In genomic region chr13:49977992-49978391, GRCh38 we compare ENCODE assay signal across 17 cellular contexts. TPM values are rescaled to one million over a fixed set of nuclear protein-coding genes. Genes with fewer than 3 reads are reported as not detected.
DNase-seq lines count a peak whose midpoint lies in the region; ATAC-seq, FAIRE-seq and TF ChIP-seq lines count a peak whose summit lies in the region.
"Had no signal": no experiment of that assay in that cellular context is flagged by ENCODE, and none has a peak within 500 bp of the region (broad histone marks: within the 10 kb centered on the region; RNA-seq: fewer than 3 reads in every experiment).

No MANE protein-coding gene starts in this region.

- H3K4me3 Mint-ChIP-seq in endodermal cell, result no peak overlapping the region
- H3K4me3 Mint-ChIP-seq in activated CD8-positive, alpha-beta memory T cell treated with anti-CD3 and anti-CD28 coated beads, Interleukin-2, amount 10 ng/mL, durations not matched to agents 7 days and 5 days, result no peak overlapping the region

- intact Hi-C loops in K562 (cut with micrococcal nuclease), result loop anchor here (5.0 to 10.0 kb wide), 3 partner anchors 547 to 934 kb away; no protein-coding TSS in a partner anchor

- TF ChIP-seq RAD21 in K562 (CRISPR knock-in tag; conservative IDR thresholded peaks at IDR 0.05 in 1 of 2, IDR thresholded peaks at IDR 0.05 in 1 of 2), result no peak

- POLR2A ChIA-PET in K562 (lab: Yijun Ruan, JAX), result no interaction called here

- no peaks in the 10 kb centered on the region for H3K9me3 Mint-ChIP-seq in endodermal cell
- no peaks in the 10 kb centered on the region for H3K9me3 Mint-ChIP-seq in activated CD8-positive, alpha-beta memory T cell treated with anti-CD3 and anti-CD28 coated beads, Interleukin-2, amount 10 ng/mL, durations not matched to agents 7 days and 5 days (ENCODE audit: low read depth)

- H3K4me1 ChIP-seq in OCI-LY1 (ENCODE audit: insufficient read depth, low read length, severe bottlenecking) (peaks cover 4% of the 10 kb centered on the region), K562 (replicated peaks in 1 of 2; ENCODE audit: control insufficient read depth in 2 of 2, insufficient read depth in 2 of 2, low read length in 2 of 2) (no peaks in the 10 kb centered on the region; a peak in 3 of 5 replicates), endodermal cell (ENCODE audit: control insufficient read depth, insufficient read depth, low read length) (no peaks in the 10 kb centered on the region)

- H2AFZ ChIP-seq in OCI-LY1 (ENCODE audit: low read length) (no peak overlapping the region), K562 (ENCODE audit: low read depth, low read length) (peak overlapping the region; percentile 67)

- H3K9ac ChIP-seq in OCI-LY1 (ENCODE audit: low read length), result no peak overlapping the region
- peak overlapping the region in 1 of 2 experiments; percentile 58; a peak in 1 of 4 replicates for H3K9ac ChIP-seq in K562 (ENCODE audit: insufficient read depth in 1 of 2, low read depth in 2 of 2, low read length in 2 of 2)
- no peak overlapping the region for H3K9ac ChIP-seq in endodermal cell (ENCODE audit: extremely low read depth, low read length, poor library complexity, severe bottlenecking)

- H4K20me1 ChIP-seq in OCI-LY1 (ENCODE audit: insufficient read depth, low read length) (no peaks in the 10 kb centered on the region), K562 (replicated peaks; ENCODE audit: control insufficient read depth, insufficient read depth, low read length) (no peaks in the 10 kb centered on the region)

- H3K4me2 ChIP-seq in OCI-LY1 (ENCODE audit: low read length), result no peak overlapping the region
- no peak overlapping the region for H3K4me2 ChIP-seq in K562 (ENCODE audit: insufficient read depth, low read length)

- H3K9me3 ChIP-seq in OCI-LY1 (ENCODE audit: low read length) (no peaks in the 10 kb centered on the region), K562 (replicated peaks; ENCODE audit: control insufficient read depth, insufficient read depth, low read depth, low read length) (no peaks in the 10 kb centered on the region), endodermal cell (ENCODE audit: control insufficient read depth, low read length) (no peaks in the 10 kb centered on the region)
- H3K9me3 ChIP-seq: HAP-1, SJSA1 had no signal

- H3K4me1 Mint-ChIP-seq in endodermal cell, result no peaks in the 10 kb centered on the region
- peaks cover 2% of the 10 kb centered on the region for H3K4me1 Mint-ChIP-seq in activated CD8-positive, alpha-beta memory T cell treated with anti-CD3 and anti-CD28 coated beads, Interleukin-2, amount 10 ng/mL, durations not matched to agents 7 days and 5 days

- no peaks in the 10 kb centered on the region for H3K79me2 ChIP-seq in OCI-LY1 (ENCODE audit: insufficient read depth, low read length)
- H3K79me2 ChIP-seq in K562 (ENCODE audit: control insufficient read depth, insufficient read depth, low read length), result no peaks in the 10 kb centered on the region

- no peaks in the 10 kb centered on the region for H3K36me3 Mint-ChIP-seq in endodermal cell (ENCODE audit: low read depth)
- peaks cover 8% of the 10 kb centered on the region for H3K36me3 Mint-ChIP-seq in activated CD8-positive, alpha-beta memory T cell treated with anti-CD3 and anti-CD28 coated beads, Interleukin-2, amount 10 ng/mL, durations not matched to agents 7 days and 5 days

- TF ChIP-seq CTCF in OCI-LY1 (IDR thresholded peaks at IDR 0.05; ENCODE audit: low read length), result no peak
- TF ChIP-seq CTCF in K562 (IDR thresholded peaks at IDR 0.05 in 2 of 3, conservative IDR thresholded peaks at IDR 0.05 in 1 of 3; ENCODE audit: insufficient read depth in 2 of 3, low read depth in 1 of 3, low read length in 3 of 3), result no peak
- TF ChIP-seq CTCF in endodermal cell (conservative IDR thresholded peaks at IDR 0.05), result no peak

- TF ChIP-seq EP300 in K562 (IDR thresholded peaks at IDR 0.05; ENCODE audit: low read length), result no peak

- in situ Hi-C loops in K562 (cut with MboI), result loop anchor here (10.0 to 25.0 kb wide), 3 partner anchors 434 to 1087 kb away; no protein-coding TSS in a partner anchor

- H3K27ac Mint-ChIP-seq in endodermal cell, result no peak overlapping the region
- no peak overlapping the region for H3K27ac Mint-ChIP-seq in activated CD8-positive, alpha-beta memory T cell treated with anti-CD3 and anti-CD28 coated beads, Interleukin-2, amount 10 ng/mL, durations not matched to agents 7 days and 5 days

- H3F3A ChIP-seq in OCI-LY1 (ENCODE audit: insufficient read depth, low read length), result no peaks in the 10 kb centered on the region

- H3K27me3 Mint-ChIP-seq in endodermal cell (ENCODE audit: insufficient read depth), result no peaks in the 10 kb centered on the region
- no peaks in the 10 kb centered on the region for H3K27me3 Mint-ChIP-seq in activated CD8-positive, alpha-beta memory T cell treated with anti-CD3 and anti-CD28 coated beads, Interleukin-2, amount 10 ng/mL, durations not matched to agents 7 days and 5 days

- H3K27me3 ChIP-seq in OCI-LY1 (ENCODE audit: insufficient read depth, low read length) (no peaks in the 10 kb centered on the region), K562 (ENCODE audit: control insufficient read depth in 2 of 2, insufficient read depth in 2 of 2, low read length in 2 of 2) (no peaks in the 10 kb centered on the region), endodermal cell (ENCODE audit: control insufficient read depth, insufficient read depth, low read length, poor library complexity, severe bottlenecking) (no peaks in the 10 kb centered on the region)
- H3K27me3 ChIP-seq: SJSA1 had no signal

- H3K27ac ChIP-seq in OCI-LY1 (ENCODE audit: low read depth, low read length, poor library complexity, severe bottlenecking) (peak overlapping the region; percentile 34), K562 (ENCODE audit: extremely low read depth, low read depth, low read length) (no peak overlapping the region), endodermal cell (ENCODE audit: low read depth, low read length) (no peak overlapping the region)
- H3K27ac ChIP-seq: C4-2B, SJSA1 had no signal

- no TSS peak for BruUV-seq in K562 (replicated peaks; lab: Mats Ljungman, UMichigan)

- no peak for TF ChIP-seq POLR2A in K562 (conservative IDR thresholded peaks at IDR 0.05)

- WGBS in K562 (ENCODE audit: insufficient coverage, low coverage, missing lambda C conversion rate), result 58% methylated on average over 2 of the region's 3 CpGs
- 87% methylated on average over 3 of the region's 3 CpGs; no CpG with 5 or more reads in 1 of the 2 experiments for WGBS in endodermal cell (ENCODE audit: insufficient coverage in 1 of 2, insufficient read length in 1 of 2), 2 experiments

- FAIRE-seq in K562 (lab: Jason Lieb, UNC), result no peak
- FAIRE-seq: GM18507 had no signal

- no peaks in the 10 kb centered on the region for H3K9me1 ChIP-seq in K562 (ENCODE audit: control insufficient read depth, insufficient read depth, low read length)

- CTCF ChIA-PET in K562 (lab: Yijun Ruan, JAX; ENCODE audit: low intra/inter-chr PET ratio), result no interaction called here
- CTCF ChIA-PET in activated CD8-positive, alpha-beta memory T cell treated with anti-CD3 and anti-CD28 coated beads, Interleukin-2, amount 10 ng/mL, durations not matched to agents 7 days and 5 days (lab: Charles Lee), result interaction anchor here (0.6 to 3.3 kb wide), 5 partner anchors 21 to 1164 kb away, joined by 3 to 22 read pairs (median 3); no protein-coding TSS in a partner anchor

- H3K4me3 ChIP-seq in OCI-LY1 (ENCODE audit: low read depth, low read length, poor library complexity, severe bottlenecking) (no peak overlapping the region), K562 (no peak overlapping the region), endodermal cell (ENCODE audit: low read length) (no peak overlapping the region)
- H3K4me3 ChIP-seq: HAP-1, SJSA1 had no signal

- DNase-seq in SIG-M5 treated with dmso at 0.1 percent for 504 hours (lab: John Stamatoyannopoulos, UW; ENCODE audit: unreplicated experiment) (peak; percentile 31), SIG-M5 (lab: John Stamatoyannopoulos, UW) (no peak), K562 (ENCODE audit: extremely low read depth in 1 of 4, low spot score in 3 of 4) (peak in 1 of 4 experiments; percentile 11), endodermal cell (no peak)
- DNase-seq in activated CD4-positive, alpha-beta T cell treated with anti-CD3 and anti-CD28 coated beads for 1 hour, result no peak
- DNase-seq in activated CD8-positive, alpha-beta memory T cell treated with anti-CD3 and anti-CD28 coated beads, Interleukin-2, amount 10 ng/mL, durations not matched to agents 7 days and 5 days, result no peak
- DNase-seq: COR-L47, NCI-H1417 treated with DMSO at 0.1 percent for 48 hours, NCI-H2029 treated with DMSO at 0.1 percent for 48 hours, NCI-H510A treated with DMSO at 0.1 percent for 48 hours, RPMI8226 had no signal

- no peaks in the 10 kb centered on the region for H3K36me3 ChIP-seq in OCI-LY1 (ENCODE audit: insufficient read depth, low read length)
- H3K36me3 ChIP-seq in K562 (ENCODE audit: control insufficient read depth, insufficient read depth, low read length), result no peaks in the 10 kb centered on the region
- no peaks in the 10 kb centered on the region for H3K36me3 ChIP-seq in endodermal cell (ENCODE audit: control insufficient read depth, insufficient read depth, low read length)
- H3K36me3 ChIP-seq: HAP-1, SJSA1 had no signal

- ATAC-seq in K562 (no peak; the same call in none of the 3 replicates), esophagus mucosa (no peak)
- ATAC-seq in activated CD8-positive, alpha-beta memory T cell treated with anti-CD3 and anti-CD28 coated beads, Interleukin-2, amount 10 ng/mL, durations not matched to agents 7 days and 5 days, result no peak

- no peaks in the 10 kb centered on the region for H3K9me2 ChIP-seq in OCI-LY1 (ENCODE audit: low read depth, low read length)

RNA-seq across cellular contexts. Expression of gene TRIM13, which starts 18.9 kb away (rescaled TPM):
- 20.6 and 28.9 TPM in 2 replicates for total RNA-seq in K562 (2011; cell fraction: chromatin; rRNA removed; ENCODE audit: low replicate concordance)
- 13.7 and 14.3 TPM in 2 replicates for total RNA-seq in K562 (2011; cell fraction: nucleolus; rRNA removed)
- 17.2 and 18.9 TPM in 2 replicates for total RNA-seq in K562 (2011; cell fraction: nucleoplasm; rRNA removed)
- total RNA-seq in K562 (2014; rRNA removed), result 12.0 and 12.1 TPM in 2 replicates
- total RNA-seq in K562 (2014; rRNA removed; fragmentation: Illumina TruSeq; extraction: Trizol), result 17.5 and 27.1 TPM in 2 replicates
- 16.3 and 16.7 TPM in 2 replicates for total RNA-seq in K562 (2015; rRNA removed; fragmentation: Illumina TruSeq; extraction: Trizol)
- 15.6 and 17.0 TPM in 2 replicates for total RNA-seq in K562 (2021)
- polyA plus RNA-seq in K562 (2011; rRNA removed), result 26.5 and 30.6 TPM in 2 replicates
- polyA plus RNA-seq in K562 (2011; cell fraction: cytosol; rRNA removed), result 5.9 and 12.8 TPM in 2 replicates
- polyA plus RNA-seq in K562 (2011; cell fraction: nucleus; rRNA removed), result 14.2 and 18.3 TPM in 2 replicates
- polyA plus RNA-seq in K562 (2012), result 11.4 and 14.9 TPM in 2 replicates
- 18.3 and 19.3 TPM in 2 replicates for polyA plus RNA-seq in K562 (2014; fragmentation: Illumina TruSeq; extraction: Trizol)
- polyA plus RNA-seq in K562 (2014; fragmentation: Nextera tagmentation; extraction: Ambion mirVana), result 10 to 100 TPM; 19.9 to 24.8 TPM
- polyA plus RNA-seq in K562 (2014; rRNA removed), result 15.8 and 17.8 TPM in 2 replicates
- polyA minus RNA-seq in K562 (2011; rRNA and poly(A)+ RNA removed), result 22.3 and 24.0 TPM in 2 replicates
- polyA minus RNA-seq in K562 (2011; cell fraction: cytosol; rRNA and poly(A)+ RNA removed), result 6.1 and 7.3 TPM in 2 replicates
- 2.8 and 5.6 TPM in 2 replicates for polyA minus RNA-seq in K562 (2011; cell fraction: nucleus; rRNA and poly(A)+ RNA removed)
- 10 to 100 TPM; 44.3 TPM for total RNA-seq in endodermal cell
- polyA plus RNA-seq in endodermal cell (2013, experiment 1 of 2), result 57.9 TPM
- 54.4 TPM for polyA plus RNA-seq in endodermal cell (2013, experiment 2 of 2)
- total RNA-seq in esophagus mucosa, result 30.2 TPM
- 10 to 100 TPM; 10.3 to 11.8 TPM for total RNA-seq in activated CD8-positive, alpha-beta memory T cell treated with anti-CD3 and anti-CD28 coated beads, Interleukin-2, amount 10 ng/mL, durations not matched to agents 7 days and 5 days

RNA-seq across cellular contexts. Expression of gene KCNRG, which starts 37.3 kb away (rescaled TPM):
- total RNA-seq in K562 (2011; cell fraction: chromatin; rRNA removed; ENCODE audit: low replicate concordance), result 1.4 and 2.8 TPM in 2 replicates
- 0.67 and 1.6 TPM in 2 replicates for total RNA-seq in K562 (2011; cell fraction: nucleolus; rRNA removed)
- 1.8 and 2.3 TPM in 2 replicates for total RNA-seq in K562 (2011; cell fraction: nucleoplasm; rRNA removed)
- total RNA-seq in K562 (2014; rRNA removed), result 0.41 and 0.69 TPM in 2 replicates
- 0.80 and 1.1 TPM in 2 replicates for total RNA-seq in K562 (2014; rRNA removed; fragmentation: Illumina TruSeq; extraction: Trizol)
- 0.72 and 0.87 TPM in 2 replicates for total RNA-seq in K562 (2015; rRNA removed; fragmentation: Illumina TruSeq; extraction: Trizol)
- 0.13 and 0.53 TPM in 2 replicates for total RNA-seq in K562 (2021)
- 0.84 and 1.1 TPM in 2 replicates for polyA plus RNA-seq in K562 (2011; rRNA removed)
- 0.28 and 0.45 TPM in 2 replicates for polyA plus RNA-seq in K562 (2011; cell fraction: cytosol; rRNA removed)
- 0.38 and 0.80 TPM in 2 replicates for polyA plus RNA-seq in K562 (2011; cell fraction: nucleus; rRNA removed)
- polyA plus RNA-seq in K562 (2012), result 0.16 and 0.25 TPM in 2 replicates
- 0.78 and 0.83 TPM in 2 replicates for polyA plus RNA-seq in K562 (2014; fragmentation: Illumina TruSeq; extraction: Trizol)
- polyA plus RNA-seq in K562 (2014; fragmentation: Nextera tagmentation; extraction: Ambion mirVana), result under 1 TPM; 0.36 to 0.39 TPM
- polyA plus RNA-seq in K562 (2014; rRNA removed), result 0.46 and 0.50 TPM in 2 replicates
- polyA minus RNA-seq in K562 (2011; rRNA and poly(A)+ RNA removed), result 3.2 and 4.0 TPM in 2 replicates
- 0.76 and 1.5 TPM in 2 replicates for polyA minus RNA-seq in K562 (2011; cell fraction: cytosol; rRNA and poly(A)+ RNA removed)
- polyA minus RNA-seq in K562 (2011; cell fraction: nucleus; rRNA and poly(A)+ RNA removed), result 0.54 and 1.3 TPM in 2 replicates
- 1 to 10 TPM in 1 of 2 donors, under 1 TPM in 1; 0.62 to 1.1 TPM for total RNA-seq in endodermal cell
- polyA plus RNA-seq in endodermal cell (2013, experiment 1 of 2), result 2.0 TPM
- 2.7 TPM for polyA plus RNA-seq in endodermal cell (2013, experiment 2 of 2)
- 0.68 TPM for total RNA-seq in esophagus mucosa
- total RNA-seq in activated CD8-positive, alpha-beta memory T cell treated with anti-CD3 and anti-CD28 coated beads, Interleukin-2, amount 10 ng/mL, durations not matched to agents 7 days and 5 days, result under 1 TPM in 1 of 2 experiments, not detected in 1; 0.21 TPM

RNA-seq across cellular contexts. Expression of gene SPRYD7, which starts 41.9 kb away (rescaled TPM):
- total RNA-seq in K562 (2011; cell fraction: chromatin; rRNA removed; ENCODE audit: low replicate concordance), result 3.0 and 3.6 TPM in 2 replicates
- total RNA-seq in K562 (2011; cell fraction: nucleolus; rRNA removed), result 1.2 and 1.3 TPM in 2 replicates
- total RNA-seq in K562 (2011; cell fraction: nucleoplasm; rRNA removed), result 2.7 and 4.2 TPM in 2 replicates
- total RNA-seq in K562 (2014; rRNA removed), result 7.9 and 8.9 TPM in 2 replicates
- 7.5 and 7.9 TPM in 2 replicates for total RNA-seq in K562 (2014; rRNA removed; fragmentation: Illumina TruSeq; extraction: Trizol)
- 6.4 and 6.8 TPM in 2 replicates for total RNA-seq in K562 (2015; rRNA removed; fragmentation: Illumina TruSeq; extraction: Trizol)
- 7.2 and 7.8 TPM in 2 replicates for total RNA-seq in K562 (2021)
- polyA plus RNA-seq in K562 (2011; rRNA removed), result 4.3 and 4.6 TPM in 2 replicates
- polyA plus RNA-seq in K562 (2011; cell fraction: cytosol; rRNA removed), result 2.2 and 3.3 TPM in 2 replicates
- 2.5 and 2.7 TPM in 2 replicates for polyA plus RNA-seq in K562 (2011; cell fraction: nucleus; rRNA removed)
- polyA plus RNA-seq in K562 (2012), result 9.8 and 11.0 TPM in 2 replicates
- polyA plus RNA-seq in K562 (2014; fragmentation: Illumina TruSeq; extraction: Trizol), result 8.8 and 11.0 TPM in 2 replicates
- polyA plus RNA-seq in K562 (2014; fragmentation: Nextera tagmentation; extraction: Ambion mirVana), result 1 to 10 TPM; 8.5 to 9.8 TPM
- 7.6 and 7.9 TPM in 2 replicates for polyA plus RNA-seq in K562 (2014; rRNA removed)
- 2.6 and 3.8 TPM in 2 replicates for polyA minus RNA-seq in K562 (2011; rRNA and poly(A)+ RNA removed)
- 2.6 and 3.1 TPM in 2 replicates for polyA minus RNA-seq in K562 (2011; cell fraction: cytosol; rRNA and poly(A)+ RNA removed)
- polyA minus RNA-seq in K562 (2011; cell fraction: nucleus; rRNA and poly(A)+ RNA removed), result 1.3 and 2.2 TPM in 2 replicates
- 1 to 10 TPM; 2.0 to 5.6 TPM for total RNA-seq in endodermal cell
- polyA plus RNA-seq in endodermal cell (2013, experiment 1 of 2), result 5.3 TPM
- polyA plus RNA-seq in endodermal cell (2013, experiment 2 of 2), result 5.1 TPM
- total RNA-seq in esophagus mucosa, result 8.3 TPM
- total RNA-seq in activated CD8-positive, alpha-beta memory T cell treated with anti-CD3 and anti-CD28 coated beads, Interleukin-2, amount 10 ng/mL, durations not matched to agents 7 days and 5 days, result 1 to 10 TPM; 3.3 to 6.0 TPM
